8 cellular contexts compared by ENCODE assay signal in genomic region chr7:102287465-102288146, GRCh38. TPM values are rescaled to one million over a fixed set of nuclear protein-coding genes. Genes with fewer than 3 reads are reported as not detected.
A peak's percentile ranks its signal among the peaks of the same experiment; 100 is the strongest.
DNase-seq lines count a peak whose midpoint lies in the region; ATAC-seq and TF ChIP-seq lines count a peak whose summit lies in the region.

No MANE protein-coding gene starts in this region.

- CTCF ChIA-PET in CD4-positive, alpha-beta T cell (lab: Charles Lee): interaction anchor here (1.0 kb wide), 1 partner anchor 8 kb away, joined by 3 read pairs; no protein-coding TSS in a partner anchor

- no peak overlapping the region for H3K27ac Mint-ChIP-seq in CD4-positive, alpha-beta T cell
- H3K27ac Mint-ChIP-seq in GM23338 (no peak overlapping the region), memory B cell (no peak overlapping the region)
- peak overlapping the region; percentile 65 for H3K27ac Mint-ChIP-seq in dendritic cell treated with granulocyte-macrophage colony-stimulating factor and Interleukin-4, amounts not matched to agents 40 ng/mL and 50 ng/mL, for 4 days

- H3F3A ChIP-seq in GM23338 (replicated peaks; ENCODE audit: low read depth): 0 out of 2 replicates have a peak, but pooled peaks cover 10% of the 10 kb centered on the region

- H3K4me2 ChIP-seq in GM23338: peak overlapping the region; percentile 93

- no peak for ATAC-seq in CD4-positive, alpha-beta T cell (ENCODE audit: poor library complexity)
- ATAC-seq in GM23338 (peak; percentile 53), memory B cell (ENCODE audit: low read depth) (peak; percentile 14), HG03520 (IDR thresholded peaks at IDR 0.05; ENCODE audit: unreplicated experiment) (no peak)

- DNase-seq in CD4-positive, alpha-beta T cell: no peak
- DNase-seq in GM23338 (ENCODE audit: low spot score) (peak; percentile 76), RPMI8226 (peak; percentile 73), memory B cell (ENCODE audit: low spot score in 2 of 2) (peak in 1 of 2 donors; percentile 55), tibial artery (peak in 1 of 2 donors; percentile 38), COLO829 (ENCODE audit: low spot score) (no peak)

- peak overlapping the region; percentile 83 for H2AFZ ChIP-seq in GM23338

- peaks cover 27% of the 10 kb centered on the region for H3K4me1 Mint-ChIP-seq in CD4-positive, alpha-beta T cell (ENCODE audit: low read depth)
- peaks cover 32% of the 10 kb centered on the region for H3K4me1 Mint-ChIP-seq in GM23338
- H3K4me1 Mint-ChIP-seq in dendritic cell treated with granulocyte-macrophage colony-stimulating factor and Interleukin-4, amounts not matched to agents 40 ng/mL and 50 ng/mL, for 4 days (ENCODE audit: low read depth): peaks cover 60% of the 10 kb centered on the region
- H3K4me1 Mint-ChIP-seq in memory B cell: peaks cover 51% of the 10 kb centered on the region

- H4K20me1 ChIP-seq in GM23338 (replicated peaks; ENCODE audit: insufficient read depth): peaks cover 18% of the 10 kb centered on the region

- no peak overlapping the region for H3K27ac ChIP-seq in CD4-positive, alpha-beta T cell (ENCODE audit: low read depth, low read length)
- H3K27ac ChIP-seq in GM23338 (ENCODE audit: low read depth) (no peak overlapping the region), tibial artery (peak overlapping the region; percentile 55 to 57)

- intact Hi-C loops in CD4-positive, alpha-beta T cell (cut with DNase I, micrococcal nuclease): loop anchor here in 1 of 2 experiments (5.0 to 10.0 kb wide), 3 partner anchors 75 to 787 kb away; partner anchors contain the start of genes ARMC10, FAM185A and FBXL13
- intact Hi-C loops in dendritic cell treated with granulocyte-macrophage colony-stimulating factor and Interleukin-4, amounts not matched to agents 40 ng/mL and 50 ng/mL, for 4 days (cut with micrococcal nuclease): loop anchor here (5.0 kb wide), 1 partner anchor 75 kb away; no protein-coding TSS in a partner anchor
- intact Hi-C loops in tibial artery (cut with DNase I; ENCODE audit: low total_unique reads): no loop called here

- POLR2A ChIA-PET in CD4-positive, alpha-beta T cell (lab: Charles Lee): interaction anchor here (0.6 to 3.3 kb wide), 4 partner anchors 9 to 109 kb away, joined by 3 to 14 read pairs (median 4); partner anchors contain the start of gene PRKRIP1

- no peak for TF ChIP-seq CTCF in CD4-positive, alpha-beta T cell (IDR thresholded peaks at IDR 0.05)
- no peak for TF ChIP-seq CTCF in GM23338 (conservative IDR thresholded peaks at IDR 0.05; ENCODE audit: low read depth in 2 of 2)
- no peak for TF ChIP-seq CTCF in tibial artery (IDR thresholded peaks at IDR 0.05)

- no peaks in the 10 kb centered on the region; the same call in 1 of the 2 replicates for H3K79me2 ChIP-seq in GM23338 (replicated peaks; ENCODE audit: insufficient read depth)

- H3K4me3 Mint-ChIP-seq in CD4-positive, alpha-beta T cell: peak overlapping the region; percentile 48
- H3K4me3 Mint-ChIP-seq in GM23338: peak overlapping the region; percentile 67; the same call in 2 of the 3 replicates
- peak overlapping the region; percentile 79 for H3K4me3 Mint-ChIP-seq in dendritic cell treated with granulocyte-macrophage colony-stimulating factor and Interleukin-4, amounts not matched to agents 40 ng/mL and 50 ng/mL, for 4 days
- peak overlapping the region; percentile 87 for H3K4me3 Mint-ChIP-seq in memory B cell

- H3K4me1 ChIP-seq in GM23338 (ENCODE audit: insufficient read depth): peaks cover 17% of the 10 kb centered on the region
- peaks cover 0 to 27% (median 17%) of the 10 kb centered on the region in 4 donors for H3K4me1 ChIP-seq in tibial artery

- H3K36me3 Mint-ChIP-seq in CD4-positive, alpha-beta T cell (ENCODE audit: low read depth): no peaks in the 10 kb centered on the region
- H3K36me3 Mint-ChIP-seq in GM23338 (ENCODE audit: low read depth) (peaks cover 3% of the 10 kb centered on the region; the same call in 1 of the 3 replicates), memory B cell (no peaks in the 10 kb centered on the region)
- peaks cover 17% of the 10 kb centered on the region for H3K36me3 Mint-ChIP-seq in dendritic cell treated with granulocyte-macrophage colony-stimulating factor and Interleukin-4, amounts not matched to agents 40 ng/mL and 50 ng/mL, for 4 days (ENCODE audit: low read depth)

- H3K9me3 Mint-ChIP-seq in CD4-positive, alpha-beta T cell: no peaks in the 10 kb centered on the region
- H3K9me3 Mint-ChIP-seq in GM23338: no peaks in the 10 kb centered on the region
- no peaks in the 10 kb centered on the region for H3K9me3 Mint-ChIP-seq in dendritic cell treated with granulocyte-macrophage colony-stimulating factor and Interleukin-4, amounts not matched to agents 40 ng/mL and 50 ng/mL, for 4 days
- no peaks in the 10 kb centered on the region for H3K9me3 Mint-ChIP-seq in memory B cell

- H3K27me3 Mint-ChIP-seq in CD4-positive, alpha-beta T cell: peaks cover 5% of the 10 kb centered on the region
- H3K27me3 Mint-ChIP-seq in GM23338 (ENCODE audit: insufficient read depth, low read depth, poor library complexity): peaks cover 17% of the 10 kb centered on the region
- H3K27me3 Mint-ChIP-seq in dendritic cell treated with granulocyte-macrophage colony-stimulating factor and Interleukin-4, amounts not matched to agents 40 ng/mL and 50 ng/mL, for 4 days: peaks cover 3% of the 10 kb centered on the region
- no peaks in the 10 kb centered on the region for H3K27me3 Mint-ChIP-seq in memory B cell

- no peaks in the 10 kb centered on the region for H3K27me3 ChIP-seq in CD4-positive, alpha-beta T cell (ENCODE audit: control insufficient read depth, insufficient read depth, low read length)
- H3K27me3 ChIP-seq in GM23338 (ENCODE audit: insufficient read depth): peaks cover 17% of the 10 kb centered on the region; the same call in 1 of the 2 replicates
- peaks cover 0 to 9% of the 10 kb centered on the region in 2 donors for H3K27me3 ChIP-seq in tibial artery

- H3K9me2 ChIP-seq in GM23338 (ENCODE audit: insufficient read depth): no peaks in the 10 kb centered on the region

- peak overlapping the region; percentile 94 for H3K4me3 ChIP-seq in GM23338
- peak overlapping the region; percentile 74 to 92 for H3K4me3 ChIP-seq in tibial artery

- no peaks in the 10 kb centered on the region for H3K9me3 ChIP-seq in CD4-positive, alpha-beta T cell (ENCODE audit: control insufficient read depth, low read length)
- no peaks in the 10 kb centered on the region for H3K9me3 ChIP-seq in tibial artery

- H3K36me3 ChIP-seq in GM23338 (ENCODE audit: insufficient read depth) (no peaks in the 10 kb centered on the region), tibial artery (no peaks in the 10 kb centered on the region)

TF ChIP-seq in GM23338, 12 proteins besides CTCF, POLR2A, EP300 and RAD21:
- TF ChIP-seq EZH2phosphoT487 (IDR thresholded peaks at IDR 0.05; ENCODE audit: unreplicated experiment): no peak
- TF ChIP-seq ZNF331 (CRISPR knock-in tag; IDR thresholded peaks at IDR 0.05; ENCODE audit: low read depth): no peak
- peak; percentile 20 for TF ChIP-seq JUNB (IDR thresholded peaks at IDR 0.05; ENCODE audit: unreplicated experiment)

RNA-seq across cellular contexts. Expression of gene SH2B2, which starts 0.9 kb away (rescaled TPM):
- under 1 TPM; 0.77 to 0.95 TPM for total RNA-seq in CD4-positive, alpha-beta T cell
- total RNA-seq in GM23338 (2014; rRNA removed; shearing (Covaris generic)): 21.9 and 30.3 TPM in 2 replicates
- 5.6 and 8.7 TPM in 2 replicates for polyA plus RNA-seq in GM23338 (2016; fragmentation: Nextera tagmentation; extraction: Ambion mirVana)

Comparison
In these comparisons a context has a peak if more than half of its experiments do, and no peak if none do; other contexts are left out.
1. ATAC-seq: peak in GM23338 (single experiment) and memory B cell (single experiment); none in CD4-positive, alpha-beta T cell (single experiment) and HG03520 (single experiment).
2. DNase-seq: peak in GM23338 (single experiment) and RPMI8226 (single experiment); none in CD4-positive, alpha-beta T cell (0 of 10) and COLO829 (single experiment).
3. H3K27ac ChIP-seq: peak in tibial artery (2 of 2); none in CD4-positive, alpha-beta T cell (single experiment) and GM23338 (single experiment).
4. RNA of gene SH2B2, which starts 0.9 kb away (total RNA-seq): 21.9 to 30.3 TPM in GM23338; 0.77 to 0.95 TPM in CD4-positive, alpha-beta T cell; every median in the first group is over 10 times any median in the second.
5. Peak in every context shown above with its lines, with median percentiles within 50 percentile points of each other: H3K4me3 Mint-ChIP-seq.